Comparison of ENCODE assay signal across 21 cellular contexts in the genomic region with DNA sequence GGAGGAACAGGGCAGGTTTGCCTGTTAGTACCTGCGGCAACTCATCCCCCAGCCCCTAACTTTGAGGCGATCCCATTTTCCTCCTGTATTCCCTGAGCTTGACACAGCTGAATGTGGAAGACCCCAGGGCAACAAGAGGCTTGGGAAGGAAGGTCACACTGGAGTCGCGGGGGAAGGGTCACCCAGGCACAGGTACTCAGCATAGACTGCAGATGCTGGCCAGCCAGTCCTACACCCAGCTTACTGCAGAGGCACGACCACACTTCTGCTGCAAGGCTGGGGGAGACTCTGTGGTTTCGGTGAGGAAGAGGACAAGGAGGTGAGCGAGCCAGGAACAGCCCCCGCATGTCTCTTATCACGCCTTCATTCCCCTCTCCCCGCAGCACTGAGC.
DNase-seq lines count a peak whose midpoint lies in the region; ATAC-seq and TF ChIP-seq lines count a peak whose summit lies in the region.
"Had no signal": no experiment of that assay in that cellular context is flagged by ENCODE, and none has a peak within 500 bp of the region (broad histone marks: within the 10 kb centered on the region; RNA-seq: fewer than 3 reads in every experiment).

No MANE protein-coding gene starts in this region.

- H3K27me3 Mint-ChIP-seq in activated naive CD4-positive, alpha-beta T cell treated with anti-CD3 and anti-CD28 coated beads, Interleukin-2, amount 50 U/mL, for 24 hours: peaks cover 17% of the 10 kb centered on the region
- H3K27me3 Mint-ChIP-seq in activated naive CD4-positive, alpha-beta T cell treated with anti-CD3 and anti-CD28 coated beads, Interleukin-2, amount 10 ng/mL, durations not matched to agents 7 days and 5 days: peaks cover 69% of the 10 kb centered on the region
- peaks cover 27% of the 10 kb centered on the region for H3K27me3 Mint-ChIP-seq in activated CD8-positive, alpha-beta T cell treated with anti-CD3 and anti-CD28 coated beads for 36 hours
- peaks cover 26 to 28% of the 10 kb centered on the region in 2 donors for H3K27me3 Mint-ChIP-seq in stimulated activated naive B cell treated with anti-CD40 and anti-IgM and Interleukin-4, amounts not matched to agents 10 μg/mL and 1 μg/mL and 100 μg/mL, for 72 hours
- H3K27me3 Mint-ChIP-seq in CD8-positive, alpha-beta memory T cell: peaks cover 7 to 43% of the 10 kb centered on the region in 2 donors

- H3K4me1 ChIP-seq in mesendoderm (ENCODE audit: control insufficient read depth, low read depth, low read length): peaks cover 3% of the 10 kb centered on the region
- H3K4me1 ChIP-seq in CD8-positive, alpha-beta memory T cell (ENCODE audit: insufficient read depth, low read length): peaks cover 17% of the 10 kb centered on the region

- no peak overlapping the region for H3K18ac ChIP-seq in mesendoderm (ENCODE audit: low read length)

- H2AK5ac ChIP-seq in mesendoderm (ENCODE audit: low read length): no peak overlapping the region

- no peak overlapping the region for H3K4ac ChIP-seq in mesendoderm (ENCODE audit: low read depth, low read length)

- intact Hi-C loops in activated CD8-positive, alpha-beta T cell treated with anti-CD3 and anti-CD28 coated beads for 36 hours (cut with micrococcal nuclease): loop anchor here (10.0 kb wide), 1 partner anchor 88 kb away; the partner anchor contains the start of gene MALT1

- H2BK5ac ChIP-seq in mesendoderm (ENCODE audit: low read length): no peak overlapping the region

- no peak overlapping the region for H3K4me3 Mint-ChIP-seq in activated naive CD4-positive, alpha-beta T cell treated with anti-CD3 and anti-CD28 coated beads, Interleukin-2, amount 50 U/mL, for 24 hours
- H3K4me3 Mint-ChIP-seq in activated naive CD4-positive, alpha-beta T cell treated with anti-CD3 and anti-CD28 coated beads, Interleukin-2, amount 10 ng/mL, durations not matched to agents 7 days and 5 days: no peak overlapping the region
- no peak overlapping the region for H3K4me3 Mint-ChIP-seq in activated CD8-positive, alpha-beta T cell treated with anti-CD3 and anti-CD28 coated beads for 36 hours
- peak overlapping the region; percentile 34 to 38 for H3K4me3 Mint-ChIP-seq in stimulated activated naive B cell treated with anti-CD40 and anti-IgM and Interleukin-4, amounts not matched to agents 10 μg/mL and 1 μg/mL and 100 μg/mL, for 72 hours
- no peak overlapping the region for H3K4me3 Mint-ChIP-seq in CD8-positive, alpha-beta memory T cell
- H3K4me3 Mint-ChIP-seq: activated CD4-positive, alpha-beta memory T cell treated with anti-CD3 and anti-CD28 coated beads, Interleukin-2, amount 10 ng/mL, durations not matched to agents 7 days and 5 days; activated naive CD8-positive, alpha-beta T cell; activated T-cell treated with anti-CD3 and anti-CD28 coated beads, Interleukin-2, amount 50 U/mL, for 72 hours; WTC11 had no signal

- peak overlapping the region; percentile 51 for H3K27ac Mint-ChIP-seq in activated naive CD4-positive, alpha-beta T cell treated with anti-CD3 and anti-CD28 coated beads, Interleukin-2, amount 50 U/mL, for 24 hours
- no peak overlapping the region for H3K27ac Mint-ChIP-seq in activated naive CD4-positive, alpha-beta T cell treated with anti-CD3 and anti-CD28 coated beads, Interleukin-2, amount 10 ng/mL, durations not matched to agents 7 days and 5 days
- no peak overlapping the region for H3K27ac Mint-ChIP-seq in activated CD8-positive, alpha-beta T cell treated with anti-CD3 and anti-CD28 coated beads for 36 hours
- H3K27ac Mint-ChIP-seq in stimulated activated naive B cell treated with anti-CD40 and anti-IgM and Interleukin-4, amounts not matched to agents 10 μg/mL and 1 μg/mL and 100 μg/mL, for 72 hours: no peak overlapping the region
- no peak overlapping the region for H3K27ac Mint-ChIP-seq in CD8-positive, alpha-beta memory T cell
- H3K27ac Mint-ChIP-seq: activated CD4-positive, alpha-beta memory T cell treated with anti-CD3 and anti-CD28 coated beads, Interleukin-2, amount 10 ng/mL, durations not matched to agents 7 days and 5 days; activated naive CD8-positive, alpha-beta T cell; activated T-cell treated with anti-CD3 and anti-CD28 coated beads, Interleukin-2, amount 50 U/mL, for 72 hours; WTC11 had no signal

- no peak overlapping the region for H4K8ac ChIP-seq in mesendoderm (ENCODE audit: low read depth, low read length)

- no peak for TF ChIP-seq CTCF in activated CD8-positive, alpha-beta T cell treated with anti-CD3 and anti-CD28 coated beads for 36 hours (IDR thresholded peaks at IDR 0.05)

- no peak for DNase-seq in activated naive CD4-positive, alpha-beta T cell treated with anti-CD3 and anti-CD28 coated beads, Interleukin-2, amount 10 ng/mL, durations not matched to agents 7 days and 5 days
- no peak for DNase-seq in activated CD8-positive, alpha-beta T cell treated with anti-CD3 and anti-CD28 coated beads for 36 hours
- DNase-seq in mesendoderm (no peak), hepatic stellate cell (ENCODE audit: low spot score) (no peak)
- DNase-seq in stimulated activated naive B cell treated with anti-CD40 and anti-IgM and Interleukin-4, amounts not matched to agents 10 μg/mL and 1 μg/mL and 100 μg/mL, for 72 hours: no peak
- DNase-seq in CD8-positive, alpha-beta memory T cell: no peak
- DNase-seq: activated CD4-positive, alpha-beta memory T cell treated with anti-CD3 and anti-CD28 coated beads, Interleukin-2, amount 10 ng/mL, durations not matched to agents 7 days and 5 days; activated T-cell treated with anti-CD3 and anti-CD28 coated beads, Interleukin-2, amount 50 U/mL, for 72 hours; cerebellar nuclear complex; effector CD4-positive, alpha-beta T cell; NCI-H1694 treated with DMSO at 0.1 percent for 48 hours; NCI-H345; stimulated activated CD4-positive, alpha-beta T cell treated with anti-CD3 and anti-CD28 coated beads, Interleukin-4, amount 100 ng/mL, for 4 hours had no signal

- H3K79me1 ChIP-seq in mesendoderm (ENCODE audit: low read length): no peaks in the 10 kb centered on the region

- H3K27ac ChIP-seq in mesendoderm (ENCODE audit: low read depth, low read length): no peak overlapping the region
- no peak overlapping the region for H3K27ac ChIP-seq in CD8-positive, alpha-beta memory T cell (ENCODE audit: low read depth, low read length)
- H3K27ac ChIP-seq: gastroesophageal sphincter, HL-60 had no signal

- no peaks in the 10 kb centered on the region for H3K27me3 ChIP-seq in mesendoderm (ENCODE audit: insufficient read depth, low read length, poor library complexity)
- peaks cover under 1% of the 10 kb centered on the region for H3K27me3 ChIP-seq in CD8-positive, alpha-beta memory T cell (ENCODE audit: insufficient read depth, low read length, poor library complexity, severe bottlenecking)

- peaks cover 34% of the 10 kb centered on the region for H3K4me1 Mint-ChIP-seq in activated naive CD4-positive, alpha-beta T cell treated with anti-CD3 and anti-CD28 coated beads, Interleukin-2, amount 50 U/mL, for 24 hours
- peaks cover 46% of the 10 kb centered on the region for H3K4me1 Mint-ChIP-seq in activated naive CD4-positive, alpha-beta T cell treated with anti-CD3 and anti-CD28 coated beads, Interleukin-2, amount 10 ng/mL, durations not matched to agents 7 days and 5 days
- peaks cover 21% of the 10 kb centered on the region for H3K4me1 Mint-ChIP-seq in activated CD8-positive, alpha-beta T cell treated with anti-CD3 and anti-CD28 coated beads for 36 hours (ENCODE audit: low read depth)
- peaks cover 35 to 38% of the 10 kb centered on the region in 2 donors for H3K4me1 Mint-ChIP-seq in stimulated activated naive B cell treated with anti-CD40 and anti-IgM and Interleukin-4, amounts not matched to agents 10 μg/mL and 1 μg/mL and 100 μg/mL, for 72 hours
- peaks cover 13 to 22% (median 21%) of the 10 kb centered on the region in 3 donors for H3K4me1 Mint-ChIP-seq in CD8-positive, alpha-beta memory T cell

- H3K36me3 ChIP-seq in mesendoderm (ENCODE audit: control insufficient read depth, insufficient read depth, low read length): no peaks in the 10 kb centered on the region
- H3K36me3 ChIP-seq in CD8-positive, alpha-beta memory T cell (ENCODE audit: insufficient read depth, low read length): no peaks in the 10 kb centered on the region
- H3K36me3 ChIP-seq: gastroesophageal sphincter had no signal

- no peaks in the 10 kb centered on the region for H3K9me3 Mint-ChIP-seq in activated naive CD4-positive, alpha-beta T cell treated with anti-CD3 and anti-CD28 coated beads, Interleukin-2, amount 50 U/mL, for 24 hours
- H3K9me3 Mint-ChIP-seq in activated naive CD4-positive, alpha-beta T cell treated with anti-CD3 and anti-CD28 coated beads, Interleukin-2, amount 10 ng/mL, durations not matched to agents 7 days and 5 days: no peaks in the 10 kb centered on the region
- no peaks in the 10 kb centered on the region for H3K9me3 Mint-ChIP-seq in activated CD8-positive, alpha-beta T cell treated with anti-CD3 and anti-CD28 coated beads for 36 hours
- H3K9me3 Mint-ChIP-seq in stimulated activated naive B cell treated with anti-CD40 and anti-IgM and Interleukin-4, amounts not matched to agents 10 μg/mL and 1 μg/mL and 100 μg/mL, for 72 hours: no peaks in the 10 kb centered on the region
- no peaks in the 10 kb centered on the region for H3K9me3 Mint-ChIP-seq in CD8-positive, alpha-beta memory T cell
- H3K9me3 Mint-ChIP-seq: activated CD4-positive, alpha-beta memory T cell treated with anti-CD3 and anti-CD28 coated beads, Interleukin-2, amount 10 ng/mL, durations not matched to agents 7 days and 5 days; activated T-cell treated with anti-CD3 and anti-CD28 coated beads, Interleukin-2, amount 50 U/mL, for 72 hours; WTC11 had no signal

- H3K79me2 ChIP-seq in mesendoderm (ENCODE audit: control insufficient read depth, insufficient read depth, low read length): no peaks in the 10 kb centered on the region

- H3K36me3 Mint-ChIP-seq in activated naive CD4-positive, alpha-beta T cell treated with anti-CD3 and anti-CD28 coated beads, Interleukin-2, amount 50 U/mL, for 24 hours: no peaks in the 10 kb centered on the region
- H3K36me3 Mint-ChIP-seq in activated naive CD4-positive, alpha-beta T cell treated with anti-CD3 and anti-CD28 coated beads, Interleukin-2, amount 10 ng/mL, durations not matched to agents 7 days and 5 days: peaks cover 2% of the 10 kb centered on the region
- H3K36me3 Mint-ChIP-seq in activated CD8-positive, alpha-beta T cell treated with anti-CD3 and anti-CD28 coated beads for 36 hours (ENCODE audit: low read depth): no peaks in the 10 kb centered on the region
- H3K36me3 Mint-ChIP-seq in stimulated activated naive B cell treated with anti-CD40 and anti-IgM and Interleukin-4, amounts not matched to agents 10 μg/mL and 1 μg/mL and 100 μg/mL, for 72 hours: no peaks in the 10 kb centered on the region
- H3K36me3 Mint-ChIP-seq in CD8-positive, alpha-beta memory T cell: no peaks in the 10 kb centered on the region
- H3K36me3 Mint-ChIP-seq: activated naive CD8-positive, alpha-beta T cell; WTC11 had no signal

- no peak overlapping the region for H3K23ac ChIP-seq in mesendoderm (ENCODE audit: low read length)

- no peak overlapping the region for H4K5ac ChIP-seq in mesendoderm (ENCODE audit: low read length)

- H2BK120ac ChIP-seq in mesendoderm (ENCODE audit: low read depth, low read length): no peak overlapping the region

- H3K56ac ChIP-seq in mesendoderm (ENCODE audit: low read length): peak overlapping the region; percentile 75

- H3K4me2 ChIP-seq in mesendoderm (ENCODE audit: low read length): no peak overlapping the region
- H3K4me2 ChIP-seq: A549 had no signal

- POLR2A ChIA-PET in activated CD8-positive, alpha-beta T cell treated with anti-CD3 and anti-CD28 coated beads for 36 hours (lab: Charles Lee): interaction anchor here (2.4 kb wide), 1 partner anchor 235 kb away, joined by 5 read pairs; no protein-coding TSS in a partner anchor
- POLR2A ChIA-PET in CD8-positive, alpha-beta memory T cell (lab: Charles Lee): no interaction called here

- no peaks in the 10 kb centered on the region for H3K9me3 ChIP-seq in CD8-positive, alpha-beta memory T cell (ENCODE audit: low read length)
- H3K9me3 ChIP-seq: A549, gastroesophageal sphincter had no signal

- WGBS in mesendoderm (ENCODE audit: extremely low coverage, insufficient coverage, low lambda C conversion rate): no CpG with 5 or more reads among the region's 10 CpGs

- H2BK15ac ChIP-seq in mesendoderm (replicated peaks; ENCODE audit: low read depth): no peak overlapping the region

- CTCF ChIA-PET in activated naive CD4-positive, alpha-beta T cell treated with anti-CD3 and anti-CD28 coated beads, Interleukin-2, amount 10 ng/mL, durations not matched to agents 7 days and 5 days (lab: Charles Lee): interaction anchor here (0.6 to 11.4 kb wide), 12 partner anchors 8 to 325 kb away, joined by 3 to 351 read pairs (median 10); partner anchors contain the start of gene MALT1
- CTCF ChIA-PET in activated CD8-positive, alpha-beta T cell treated with anti-CD3 and anti-CD28 coated beads for 36 hours (lab: Charles Lee): interaction anchor here (0.6 to 9.2 kb wide), 14 partner anchors 10 to 308 kb away, joined by 3 to 405 read pairs (median 9); no protein-coding TSS in a partner anchor
- CTCF ChIA-PET in CD8-positive, alpha-beta memory T cell (lab: Charles Lee): interaction anchor here (1.4 to 10.3 kb wide), 10 partner anchors 9 to 267 kb away, joined by 3 to 240 read pairs (median 14); partner anchors contain the start of gene MALT1

- peak overlapping the region; percentile 12 for H3K9ac ChIP-seq in mesendoderm (ENCODE audit: low read length)

- H3K4me3 ChIP-seq in mesendoderm (ENCODE audit: low read length): no peak overlapping the region
- H3K4me3 ChIP-seq in CD8-positive, alpha-beta memory T cell (ENCODE audit: low read length): no peak overlapping the region
- H3K4me3 ChIP-seq: A549, gastroesophageal sphincter had no signal

- ATAC-seq in activated CD8-positive, alpha-beta T cell treated with anti-CD3 and anti-CD28 coated beads for 36 hours: peak; percentile 19
- ATAC-seq in stimulated activated naive B cell treated with anti-CD40 and anti-IgM and Interleukin-4, amounts not matched to agents 10 μg/mL and 1 μg/mL and 100 μg/mL, for 72 hours (replicated peaks): no peak
- no peak for ATAC-seq in GM18909 (IDR thresholded peaks at IDR 0.05; ENCODE audit: poor library complexity, unreplicated experiment)
- ATAC-seq: A549; activated T-cell treated with anti-CD3 and anti-CD28 coated beads, Interleukin-2, amount 50 U/mL, for 72 hours; esophagus mucosa; gastroesophageal sphincter; WTC11 had no signal

Comparison
In these comparisons a context has a peak if more than half of its experiments do, and no peak if none do; other contexts are left out.
1. H3K4me3 Mint-ChIP-seq: peak in stimulated activated naive B cell treated with anti-CD40 and anti-IgM and Interleukin-4, amounts not matched to agents 10 μg/mL and 1 μg/mL and 100 μg/mL, for 72 hours (2 of 2); none in activated naive CD4-positive, alpha-beta T cell treated with anti-CD3 and anti-CD28 coated beads, Interleukin-2, amount 50 U/mL, for 24 hours (single experiment), activated naive CD4-positive, alpha-beta T cell treated with anti-CD3 and anti-CD28 coated beads, Interleukin-2, amount 10 ng/mL, durations not matched to agents 7 days and 5 days (single experiment), activated CD8-positive, alpha-beta T cell treated with anti-CD3 and anti-CD28 coated beads for 36 hours (single experiment) and CD8-positive, alpha-beta memory T cell (0 of 7).